25 cellular contexts compared by ENCODE assay signal in the genomic region with DNA sequence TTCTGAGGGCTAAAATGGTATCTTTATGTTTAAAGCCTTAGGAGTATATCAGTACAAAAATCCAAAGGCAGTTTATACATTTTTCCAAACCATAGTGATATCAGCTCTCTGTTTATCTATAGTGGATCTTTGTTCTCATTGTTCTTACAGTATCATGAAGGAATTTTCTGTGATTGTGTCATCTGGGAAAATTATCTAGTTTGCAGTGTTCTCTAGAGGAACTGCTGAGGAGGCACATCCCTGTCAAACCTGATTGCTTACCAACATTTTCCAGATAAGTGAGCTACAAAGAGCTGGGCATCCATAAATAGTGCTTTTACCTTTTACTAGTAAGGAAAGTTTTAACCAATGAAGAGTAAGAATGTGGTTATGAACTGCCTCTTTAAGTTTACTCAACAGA. TPM values are rescaled to one million over a fixed set of nuclear protein-coding genes. Genes with fewer than 3 reads are reported as not detected.
DNase-seq lines count a peak whose midpoint lies in the region; ATAC-seq and TF ChIP-seq lines count a peak whose summit lies in the region.
"Had no signal": no experiment of that assay in that cellular context is flagged by ENCODE, and none has a peak within 500 bp of the region (broad histone marks: within the 10 kb centered on the region; RNA-seq: fewer than 3 reads in every experiment).

No MANE protein-coding gene starts in this region.

- no peaks in the 10 kb centered on the region; a peak in 1 of 4 replicates for H3K36me3 ChIP-seq in HCT116 (ENCODE audit: control insufficient read depth in 1 of 2, insufficient read depth in 2 of 2, low read length in 2 of 2)
- H3K36me3 ChIP-seq: ascending aorta, BE2C, colonic mucosa had no signal

- DNase-seq in HCT116 (ENCODE audit: low read depth, low spot score) = peak; percentile 2
- DNase-seq in amniotic epithelial cell (ENCODE audit: low read depth) = peak; percentile 79
- peak; percentile 41 for DNase-seq in fibroblast of pulmonary artery (ENCODE audit: low read depth)
- DNase-seq in renal cortical epithelial cell (ENCODE audit: low read depth) = peak; percentile 26
- DNase-seq in NCI-H774 (lab: John Stamatoyannopoulos, UW) = no peak
- no peak for DNase-seq in NCI-H2196 treated with DMSO at 0.1 percent for 48 hours (lab: John Stamatoyannopoulos, UW; ENCODE audit: unreplicated experiment)
- no peak for DNase-seq in HuH-7.5 (ENCODE audit: low spot score)
- DNase-seq in NOMO-1 treated with dmso at 0.1 percent for 144 hours (lab: John Stamatoyannopoulos, UW; ENCODE audit: unreplicated experiment) = no peak
- DNase-seq: activated CD4-positive, alpha-beta T cell treated with anti-CD3 and anti-CD28 coated beads, Interleukin-2, amount 50 U/mL, for 4 hours; BE2C; colonic mucosa; GOT3; Karpas-422; left ventricle myocardium inferior; NCI-H1105; NCI-H2081 treated with DMSO at 0.1 percent for 48 hours; NCI-H524 treated with DMSO at 0.1 percent for 48 hours; SHP77; sigmoid colon; stimulated activated CD4-positive, alpha-beta T cell treated with anti-CD3 and anti-CD28 coated beads, Interleukin-1b, Interleukin-23, amount 100 ng/mL, for 48 hours; stimulated activated naive CD8-positive, alpha-beta T cell treated with anti-CD3 and anti-CD28 coated beads, Interleukin-15, Interleukin-2, amounts not matched to agents 100 U/mL and 50 U/mL, for 24 hours; T-helper 1 cell had no signal

- no peak overlapping the region; the same call in 1 of the 2 replicates for H3K4me2 ChIP-seq in HCT116 (ENCODE audit: low read length)

- POLR2A ChIA-PET in HCT116 (lab: Charles Lee) = no interaction called here

- H3K4me1 ChIP-seq in HCT116 (ENCODE audit: control insufficient read depth in 1 of 2, insufficient read depth in 2 of 2, low read length in 2 of 2) = peaks cover 9 to 27% of the 10 kb centered on the region in 2 experiments
- H3K4me1 ChIP-seq: ascending aorta, BE2C, colonic mucosa, left ventricle myocardium inferior, sigmoid colon had no signal

- CTCF ChIA-PET in HCT116 (lab: Charles Lee) = no interaction called here

- TF ChIP-seq POLR2A in HCT116 (IDR thresholded peaks at IDR 0.05; ENCODE audit: borderline replicate concordance, extremely low read depth, insufficient read depth, insufficient read length) = no peak

- TF ChIP-seq CTCF in HCT116 (IDR thresholded peaks at IDR 0.05 in 2 of 3, conservative IDR thresholded peaks at IDR 0.05 in 1 of 3; ENCODE audit: borderline replicate concordance in 1 of 3, insufficient read depth in 1 of 3, low read depth in 2 of 3, low read length in 2 of 3) (no peak), fibroblast of pulmonary artery (IDR thresholded peaks at IDR 0.05; ENCODE audit: low read length, missing control alignments) (no peak)

- BruUV-seq in HCT116 (replicated peaks; lab: Mats Ljungman, UMichigan) = no TSS peak

- ATAC-seq in HCT116 = no peak
- ATAC-seq: stimulated activated naive CD8-positive, alpha-beta T cell treated with anti-CD3 and anti-CD28 coated beads, Interleukin-15, Interleukin-2, amounts not matched to agents 100 U/mL and 50 U/mL, for 24 hours had no signal

- no peaks in the 10 kb centered on the region for H3K9me3 ChIP-seq in HCT116 (ENCODE audit: control insufficient read depth in 1 of 2, insufficient read depth in 1 of 2, low read depth in 1 of 2, low read length in 2 of 2)
- H3K9me3 ChIP-seq: ascending aorta, BE2C, colonic mucosa, left ventricle myocardium inferior, sigmoid colon had no signal

- H3K4me3 ChIP-seq in HCT116 (replicated peaks in 1 of 2; ENCODE audit: low read depth in 1 of 2, low read length in 2 of 2) (no peak overlapping the region), fibroblast of pulmonary artery (replicated peaks; ENCODE audit: low read depth, low read length) (no peak overlapping the region)
- H3K4me3 ChIP-seq: ascending aorta, colonic mucosa, left ventricle myocardium inferior, sigmoid colon had no signal

- H3K9ac ChIP-seq in HCT116 (ENCODE audit: low read length) = no peak overlapping the region

- H4K20me1 ChIP-seq in HCT116 (ENCODE audit: insufficient read depth) = no peaks in the 10 kb centered on the region

- intact Hi-C loops in HCT116 (cut with micrococcal nuclease) = no loop called here

- no peak overlapping the region for H2AFZ ChIP-seq in HCT116 (ENCODE audit: low read depth, low read length, poor library complexity, severe bottlenecking)

- H3K27me3 ChIP-seq in HCT116 (ENCODE audit: insufficient read depth, low read length) = no peaks in the 10 kb centered on the region
- H3K27me3 ChIP-seq: ascending aorta, BE2C, colonic mucosa, sigmoid colon had no signal

- no peaks in the 10 kb centered on the region for H3K9me2 ChIP-seq in HCT116 (ENCODE audit: insufficient read depth)

- H3K27ac ChIP-seq in HCT116 (ENCODE audit: low read depth, low read length) = no peak overlapping the region
- H3K27ac ChIP-seq: ascending aorta, colonic mucosa, left ventricle myocardium inferior, sigmoid colon, VCaP had no signal

- RAD21 ChIA-PET in HCT116 (lab: Charles Lee; ENCODE audit: low non-redundant PET in 1 of 2, low total read pairs in 2 of 2, uncharacterized antibody in 2 of 2, unreplicated experiment in 2 of 2) = no interaction called here

- H3K79me2 ChIP-seq in HCT116 (ENCODE audit: insufficient read depth, low read length) = no peaks in the 10 kb centered on the region

- TF ChIP-seq RAD21 in HCT116 (IDR thresholded peaks at IDR 0.05; ENCODE audit: low read depth) = no peak

TF ChIP-seq in HCT116, 20 proteins besides CTCF, POLR2A, EP300 and RAD21:
- TF ChIP-seq JUND (IDR thresholded peaks at IDR 0.05) (no peak), SP1 (IDR thresholded peaks at IDR 0.05; ENCODE audit: low read depth) (no peak), SRF (IDR thresholded peaks at IDR 0.05; ENCODE audit: low read depth) (no peak), ZFX (IDR thresholded peaks at IDR 0.05) (no peak), EZH2phosphoT487 (IDR thresholded peaks at IDR 0.05; ENCODE audit: borderline replicate concordance) (no peak), SIN3A (IDR thresholded peaks at IDR 0.05; ENCODE audit: low read depth) (no peak), EGR1 (IDR thresholded peaks at IDR 0.05; ENCODE audit: low read depth) (no peak), YY1 (IDR thresholded peaks at IDR 0.05; ENCODE audit: extremely low read depth, insufficient replicate concordance, low read depth, low read length) (no peak), EZH2 (IDR thresholded peaks at IDR 0.05) (no peak), ZNF274 (IDR thresholded peaks at IDR 0.05; ENCODE audit: low read depth, low read length) (no peak), CEBPB (IDR thresholded peaks at IDR 0.05; ENCODE audit: low read depth) (no peak)

RNA-seq across cellular contexts. Expression of a gene that starts 44.9 kb away (rescaled TPM):
- total RNA-seq in HCT116 (2021; ENCODE audit: unreplicated experiment) (not detected), renal cortical epithelial cell (not detected in 2 replicates)
- not detected in 2 replicates for polyA plus RNA-seq in HCT116 (2012)
- total RNA-seq: ascending aorta, colonic mucosa, left ventricle myocardium inferior, omental fat pad, sigmoid colon had no signal
- polyA plus RNA-seq: sigmoid colon had no signal

RNA-seq across cellular contexts. Expression of a gene that starts 52.5 kb away (rescaled TPM):
- total RNA-seq in HCT116 (2021; ENCODE audit: unreplicated experiment) (12.0 TPM), renal cortical epithelial cell (4.2 and 12.0 TPM in 2 replicates)
- polyA plus RNA-seq in HCT116 (2012) = 2.4 and 3.5 TPM in 2 replicates

Comparison
In these comparisons a context has a peak if more than half of its experiments do, and no peak if none do; other contexts are left out.
1. DNase-seq: peak in HCT116 (single experiment), amniotic epithelial cell (single experiment), fibroblast of pulmonary artery (single experiment) and renal cortical epithelial cell (single experiment); none in NCI-H774 (single experiment), NCI-H2196 treated with DMSO at 0.1 percent for 48 hours (single experiment), HuH-7.5 (single experiment) and NOMO-1 treated with dmso at 0.1 percent for 144 hours (single experiment).